In the genomic region with DNA sequence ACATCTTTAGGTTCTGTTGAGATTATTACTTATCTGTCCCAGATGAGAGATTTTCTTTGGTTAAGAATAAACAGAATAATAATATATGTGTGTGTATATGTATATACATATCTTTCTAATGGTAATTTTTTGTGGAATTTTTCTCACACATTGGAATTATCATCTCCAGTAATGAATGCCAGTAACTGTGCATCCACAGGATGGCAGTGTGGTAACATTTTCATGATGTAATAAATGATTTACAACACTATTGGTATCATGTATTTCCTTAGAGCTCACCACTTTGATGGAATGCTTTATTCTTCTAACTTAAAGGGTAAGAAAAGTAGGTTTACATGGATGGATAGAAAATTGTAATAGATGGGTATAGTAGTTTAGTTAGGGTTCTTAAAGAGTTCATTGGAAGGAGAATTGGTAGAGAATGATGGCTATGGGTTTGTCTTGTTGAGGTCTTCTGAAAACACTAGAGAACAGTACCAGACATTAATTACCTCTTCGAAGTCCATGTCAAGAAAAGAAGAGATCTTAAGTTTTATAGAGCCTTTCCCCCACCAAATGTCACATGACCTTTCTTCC, we compare ENCODE assay signal across 9 cellular contexts.
DNase-seq lines count a peak whose midpoint lies in the region; ATAC-seq and TF ChIP-seq lines count a peak whose summit lies in the region.
"Had no signal": no experiment of that assay in that cellular context is flagged by ENCODE, and none has a peak within 500 bp of the region (broad histone marks: within the 10 kb centered on the region; RNA-seq: fewer than 3 reads in every experiment).

No MANE protein-coding gene starts in this region.

- H3K9ac ChIP-seq in fibroblast of lung (ENCODE audit: insufficient read depth, low read length) = no peak overlapping the region

- H3K27me3 ChIP-seq in Peyer's patch = no peaks in the 10 kb centered on the region
- no peaks in the 10 kb centered on the region for H3K27me3 ChIP-seq in fibroblast of lung (ENCODE audit: control insufficient read depth, insufficient read depth, low read length)
- no peaks in the 10 kb centered on the region for H3K27me3 ChIP-seq in gastrocnemius medialis

- H3K9me3 ChIP-seq in Peyer's patch (peaks cover 0 to 15% (median 5%) of the 10 kb centered on the region in 4 donors), fibroblast of lung (ENCODE audit: control insufficient read depth, insufficient read depth, low read depth, low read length) (no peaks in the 10 kb centered on the region), gastrocnemius medialis (peaks cover 0 to 5% (median 0%) of the 10 kb centered on the region in 3 donors)

- ATAC-seq in gastrocnemius medialis (no peak), GM19328 (IDR thresholded peaks at IDR 0.05; ENCODE audit: unreplicated experiment) (no peak)

- H3K27ac ChIP-seq in Peyer's patch (no peak overlapping the region), fibroblast of lung (ENCODE audit: insufficient read depth, low read length) (no peak overlapping the region), gastrocnemius medialis (no peak overlapping the region)

- peaks cover 0 to 10% (median 0%) of the 10 kb centered on the region in 3 donors for H3K36me3 ChIP-seq in Peyer's patch
- no peaks in the 10 kb centered on the region for H3K36me3 ChIP-seq in fibroblast of lung (ENCODE audit: control insufficient read depth, insufficient read depth, low read length)
- no peaks in the 10 kb centered on the region for H3K36me3 ChIP-seq in gastrocnemius medialis

- H3K4me3 ChIP-seq in Peyer's patch (no peak overlapping the region), fibroblast of lung (replicated peaks in 1 of 4; ENCODE audit: control extremely low read depth in 1 of 4, insufficient read depth in 1 of 4, low read depth in 3 of 4, low read length in 4 of 4) (no peak overlapping the region), gastrocnemius medialis (no peak overlapping the region)

- TF ChIP-seq POLR2A in Peyer's patch (IDR thresholded peaks at IDR 0.05) (no peak), gastrocnemius medialis (IDR thresholded peaks at IDR 0.05) (no peak)

- no peaks in the 10 kb centered on the region for H4K20me1 ChIP-seq in fibroblast of lung (ENCODE audit: control insufficient read depth, extremely low read depth, insufficient read depth, low read length)

- peak; percentile 43 for DNase-seq in DMS53 (lab: John Stamatoyannopoulos, UW)
- no peak for DNase-seq in DMS53 treated with DMSO at 0.1 percent for 48 hours (lab: John Stamatoyannopoulos, UW; ENCODE audit: unreplicated experiment)
- no peak for DNase-seq in Peyer's patch
- DNase-seq in fibroblast of lung (ENCODE audit: low read depth in 2 of 2) = peak; percentile 37 to 67
- no peak for DNase-seq in gastrocnemius medialis
- DNase-seq in effector CD4-positive, alpha-beta T cell = no peak
- no peak for DNase-seq in NCI-H1092 (lab: John Stamatoyannopoulos, UW)
- DNase-seq: right cardiac atrium had no signal

- in situ Hi-C loops in gastrocnemius medialis (cut with MboI; ENCODE audit: low sequenced_read_pairs in 4 of 4) = no loop called here

- H3K4me1 ChIP-seq in Peyer's patch = no peaks in the 10 kb centered on the region
- no peaks in the 10 kb centered on the region for H3K4me1 ChIP-seq in fibroblast of lung (ENCODE audit: control insufficient read depth, extremely low read depth, insufficient read depth, low read length)
- H3K4me1 ChIP-seq in gastrocnemius medialis = peaks cover 8 to 17% of the 10 kb centered on the region in 2 donors

- no peaks in the 10 kb centered on the region for H3K79me2 ChIP-seq in fibroblast of lung (ENCODE audit: control insufficient read depth, insufficient read depth, low read length)

- intact Hi-C loops in gastrocnemius medialis (cut with DNase I; ENCODE audit: low total_unique reads) = no loop called here

- H3K4me2 ChIP-seq in fibroblast of lung (ENCODE audit: extremely low read depth, insufficient read depth, low read length) = no peak overlapping the region

- TF ChIP-seq CTCF in Peyer's patch (IDR thresholded peaks at IDR 0.05) (peak in 4 of 6 experiments; percentile 42 to 82 (median 74)), fibroblast of lung (conservative IDR thresholded peaks at IDR 0.05 in 1 of 2, IDR thresholded peaks at IDR 0.05 in 1 of 2; ENCODE audit: low read depth in 1 of 2, low read length in 2 of 2) (peak; percentile 40 to 68), gastrocnemius medialis (IDR thresholded peaks at IDR 0.05 in 4 of 5, conservative IDR thresholded peaks at IDR 0.05 in 1 of 5) (peak in 4 of 5 experiments; percentile 31 to 40 (median 36))

- no peak overlapping the region for H2AFZ ChIP-seq in fibroblast of lung (ENCODE audit: low read length)

Comparison
In these comparisons a context has a peak if more than half of its experiments do, and no peak if none do; other contexts are left out.
1. DNase-seq: peak in DMS53 (single experiment) and fibroblast of lung (2 of 2); none in DMS53 treated with DMSO at 0.1 percent for 48 hours (single experiment), Peyer's patch (0 of 3), gastrocnemius medialis (0 of 2), effector CD4-positive, alpha-beta T cell (single experiment) and NCI-H1092 (single experiment).
2. Peak in every context shown above with its lines, with median percentiles within 50 percentile points of each other: CTCF ChIP-seq.